1 cellular context compared by ENCODE assay signal in genomic region chr3:50611464-50612233, GRCh38.
TF ChIP-seq lines count a peak whose summit lies in the region.

TSS of gene CISH (minus strand) at chr3:50611774. CDS start at chr3:50611650, 124 bp downstream.

TF ChIP-seq in HepG2, 621 proteins besides CTCF, POLR2A, EP300 and RAD21 (continued from another document and continues in another):
- TF ChIP-seq ZNF597 (CRISPR knock-in tag; IDR thresholded peaks at IDR 0.05) (no peak), ZBTB4 (CRISPR knock-in tag; IDR thresholded peaks at IDR 0.05; ENCODE audit: borderline replicate concordance) (no peak), RORA (CRISPR knock-in tag; IDR thresholded peaks at IDR 0.05) (no peak), SMAD3 (CRISPR knock-in tag; IDR thresholded peaks at IDR 0.05) (no peak), GABPA (IDR thresholded peaks at IDR 0.05; ENCODE audit: low read depth, low read length) (no peak), GABPA (CRISPR knock-in tag; IDR thresholded peaks at IDR 0.05; ENCODE audit: low read depth) (peak; percentile 52), ZNF639 (CRISPR knock-in tag; conservative IDR thresholded peaks at IDR 0.05) (no peak), MED8 (CRISPR knock-in tag; IDR thresholded peaks at IDR 0.05; ENCODE audit: insufficient replicate concordance) (peak; percentile 53), CHD4 (IDR thresholded peaks at IDR 0.05; ENCODE audit: borderline replicate concordance, low read length) (no peak), ZNF839 (CRISPR knock-in tag; IDR thresholded peaks at IDR 0.05; ENCODE audit: borderline replicate concordance) (no peak; the same call in 1 of the 2 replicates), BCLAF1 (IDR thresholded peaks at IDR 0.05) (no peak), IKZF1 (IDR thresholded peaks at IDR 0.05) (no peak), POGZ (CRISPR knock-in tag; IDR thresholded peaks at IDR 0.05) (no peak), NR2F1 (CRISPR knock-in tag; IDR thresholded peaks at IDR 0.05) (no peak), PAWR (CRISPR knock-in tag; IDR thresholded peaks at IDR 0.05; ENCODE audit: borderline replicate concordance) (peak; percentile 83; the same call in 1 of the 2 replicates), ZNF646 (CRISPR knock-in tag; IDR thresholded peaks at IDR 0.05) (no peak), ZFP82 (CRISPR knock-in tag; IDR thresholded peaks at IDR 0.05; ENCODE audit: borderline replicate concordance) (peak; percentile 62; the same call in 1 of the 2 replicates), TAF15 (IDR thresholded peaks at IDR 0.05; ENCODE audit: low read depth, low read length, poor library complexity, severe bottlenecking) (no peak), ZNF33A (CRISPR knock-in tag; IDR thresholded peaks at IDR 0.05; ENCODE audit: borderline replicate concordance) (no peak), PHF20 (CRISPR knock-in tag; IDR thresholded peaks at IDR 0.05) (peak; percentile 54), ZNF343 (CRISPR knock-in tag; IDR thresholded peaks at IDR 0.05) (peak; percentile 97), JDP2 (CRISPR knock-in tag; IDR thresholded peaks at IDR 0.05; ENCODE audit: borderline replicate concordance) (no peak; the same call in 1 of the 2 replicates), IKZF4 (CRISPR knock-in tag; IDR thresholded peaks at IDR 0.05; ENCODE audit: borderline replicate concordance, low read depth, not compliant biosample characterization) (peak; percentile 91), ZBTB43 (CRISPR knock-in tag; conservative IDR thresholded peaks at IDR 0.05) (peak; percentile 82), BRD4 (CRISPR knock-in tag; IDR thresholded peaks at IDR 0.05) (no peak), ZFP41 (CRISPR knock-in tag; IDR thresholded peaks at IDR 0.05; ENCODE audit: borderline replicate concordance) (0 out of 2 replicates have a peak, but pooled peaks have one; percentile 57), POLR2G (IDR thresholded peaks at IDR 0.05; ENCODE audit: low read depth, low read length) (peak; percentile 53), SRF (IDR thresholded peaks at IDR 0.05; ENCODE audit: low read depth, low read length) (no peak), PRDM10 (CRISPR knock-in tag; IDR thresholded peaks at IDR 0.05; ENCODE audit: low read depth) (no peak), ZNF800 (CRISPR knock-in tag; IDR thresholded peaks at IDR 0.05) (peak; percentile 99), FOXO4 (CRISPR knock-in tag; conservative IDR thresholded peaks at IDR 0.05) (no peak), MED1 (CRISPR knock-in tag; IDR thresholded peaks at IDR 0.05) (peak; percentile 66)
